ENCODE assay signal across 8 cellular contexts in the genomic region with DNA sequence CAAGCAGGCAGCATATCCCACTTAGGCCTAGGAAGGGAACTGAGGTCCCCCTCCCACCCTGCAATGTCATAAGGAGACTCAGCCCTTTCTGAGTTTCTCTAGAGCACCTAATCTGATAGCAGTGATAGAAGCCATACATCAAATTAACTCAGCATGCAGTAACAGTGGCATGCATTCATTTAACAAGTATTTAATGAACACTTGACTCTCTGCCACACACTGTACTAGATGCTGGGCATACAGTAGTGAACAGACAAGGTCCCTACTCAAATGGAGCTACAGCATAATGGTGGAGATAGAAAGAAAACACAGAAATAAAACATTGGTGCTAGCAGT. TPM values are rescaled to one million over a fixed set of nuclear protein-coding genes. Genes with fewer than 3 reads are reported as not detected.
A peak's percentile ranks its signal among the peaks of the same experiment; 100 is the strongest.
DNase-seq lines count a peak whose midpoint lies in the region; ATAC-seq and TF ChIP-seq lines count a peak whose summit lies in the region.

No MANE protein-coding gene starts in this region.

- H3K27ac ChIP-seq in dorsolateral prefrontal cortex (peak overlapping the region in 35 of 59 donors; percentile 1 to 74 (median 47)), skeletal muscle tissue (ENCODE audit: low read depth, low read length) (peak overlapping the region; percentile 76)

- peaks cover 56 to 72% (median 67%) of the 10 kb centered on the region in 3 donors for H3K4me1 ChIP-seq in skeletal muscle tissue (ENCODE audit: control insufficient read depth in 3 of 3, insufficient read depth in 3 of 3, low read length in 3 of 3)

- H3K4me3 ChIP-seq in dorsolateral prefrontal cortex (no peak overlapping the region), skeletal muscle tissue (ENCODE audit: low read length in 3 of 3) (peak overlapping the region in 1 of 3 donors; percentile 6)

- no peak for TF ChIP-seq CTCF in dorsolateral prefrontal cortex (IDR thresholded peaks at IDR 0.05 in 54 of 56, conservative IDR thresholded peaks at IDR 0.05 in 2 of 56; ENCODE audit: low read depth in 1 of 56, partially characterized antibody in 56 of 56)

- no peak for ATAC-seq in GM18909 (IDR thresholded peaks at IDR 0.05; ENCODE audit: poor library complexity, unreplicated experiment)

- H3K36me3 ChIP-seq in skeletal muscle tissue (ENCODE audit: control insufficient read depth in 3 of 3, insufficient read depth in 3 of 3, low read length in 3 of 3): peaks cover 0 to 5% (median 0%) of the 10 kb centered on the region in 3 donors

- DNase-seq in NCI-H1092 treated with DMSO at 0.1 percent for 48 hours (lab: John Stamatoyannopoulos, UW) (peak; percentile 17), NCI-H1092 (lab: John Stamatoyannopoulos, UW) (no peak), NCI-H345 treated with DMSO at 0.1 percent for 48 hours (lab: John Stamatoyannopoulos, UW; ENCODE audit: unreplicated experiment) (peak; percentile 57), dorsolateral prefrontal cortex (no peak), NOMO-1 treated with dmso at 0.1 percent for 144 hours (lab: John Stamatoyannopoulos, UW; ENCODE audit: unreplicated experiment) (no peak)
- no peak for DNase-seq in stimulated activated CD4-positive, alpha-beta T cell treated with anti-CD3 and anti-CD28 coated beads, Interleukin-12 subunit alpha, Interleukin-12 subunit beta, amount 100 ng/mL, for 4 hours

- intact Hi-C loops in dorsolateral prefrontal cortex (cut with DNase I): no loop called here

- H3K9me3 ChIP-seq in skeletal muscle tissue (ENCODE audit: control insufficient read depth in 3 of 3, low read length in 3 of 3): no peaks in the 10 kb centered on the region

- H3K27me3 ChIP-seq in dorsolateral prefrontal cortex (no peaks in the 10 kb centered on the region), skeletal muscle tissue (ENCODE audit: control insufficient read depth in 3 of 3, insufficient read depth in 3 of 3, low read length in 3 of 3) (no peaks in the 10 kb centered on the region)

- H3K9ac ChIP-seq in skeletal muscle tissue (ENCODE audit: low read depth in 1 of 3, low read length in 3 of 3): peak overlapping the region in 1 of 3 donors; percentile 71

RNA-seq across cellular contexts. Expression of gene SLC22A5, which starts 58.6 kb away (rescaled TPM):
- total RNA-seq in dorsolateral prefrontal cortex (10 to 100 TPM in 109 of 120 experiments, 1 to 10 TPM in 11; 8.0 to 25.9 (median 13.9) TPM), skeletal muscle tissue (2.1 TPM)

Comparison
In these comparisons a context has a peak if more than half of its experiments do, and no peak if none do; other contexts are left out.
1. DNase-seq: peak in NCI-H1092 treated with DMSO at 0.1 percent for 48 hours (single experiment) and NCI-H345 treated with DMSO at 0.1 percent for 48 hours (single experiment); none in NCI-H1092 (single experiment), dorsolateral prefrontal cortex (0 of 10), stimulated activated CD4-positive, alpha-beta T cell treated with anti-CD3 and anti-CD28 coated beads, Interleukin-12 subunit alpha, Interleukin-12 subunit beta, amount 100 ng/mL, for 4 hours (single experiment) and NOMO-1 treated with dmso at 0.1 percent for 144 hours (single experiment).